1 cellular context compared by ENCODE assay signal in the genomic region with DNA sequence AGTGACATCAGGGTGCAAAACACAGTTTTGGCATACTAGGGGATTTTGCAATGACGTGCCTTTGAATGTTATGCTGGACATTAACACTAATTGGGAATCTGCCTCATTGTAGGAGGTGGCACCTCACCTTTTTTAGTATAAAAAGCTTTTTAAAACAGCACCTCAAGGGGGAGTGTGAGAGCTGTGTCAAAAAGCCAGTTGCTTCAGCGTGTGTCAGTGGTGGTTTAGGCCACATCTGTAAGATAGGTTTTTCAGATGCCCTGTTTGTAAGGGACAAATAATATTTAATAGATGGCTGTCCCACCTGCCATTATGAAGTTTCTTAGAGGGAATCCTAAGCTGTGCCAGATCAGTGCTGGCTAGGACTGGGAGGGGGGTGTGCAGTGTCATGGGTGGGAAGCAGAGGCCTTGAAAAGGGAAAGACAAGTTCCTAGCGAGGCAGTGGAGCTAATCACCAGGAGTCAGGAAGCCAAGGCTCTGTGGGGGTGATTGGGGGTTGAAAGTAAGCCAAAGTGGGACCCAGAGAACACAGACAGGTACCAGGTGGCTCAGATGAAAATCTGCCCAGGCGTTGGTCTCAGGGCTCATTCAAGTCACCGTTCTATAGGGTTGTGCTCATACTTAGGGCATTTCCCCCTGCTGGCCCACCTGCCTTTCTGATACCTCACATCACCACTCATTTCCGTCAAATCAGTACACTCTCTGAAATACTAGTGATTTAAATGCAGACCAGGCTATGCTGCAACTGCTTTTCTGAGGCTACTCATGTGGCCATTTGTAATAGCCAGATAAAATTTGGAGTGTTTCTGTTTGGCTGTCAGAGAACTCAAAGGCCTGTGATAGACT.
TF ChIP-seq lines count a peak whose summit lies in the region.

No MANE protein-coding gene starts in this region.

TF ChIP-seq in HCT116, 20 proteins besides CTCF, POLR2A, EP300 and RAD21 (continued from another document):
- TF ChIP-seq, protein P1, sequence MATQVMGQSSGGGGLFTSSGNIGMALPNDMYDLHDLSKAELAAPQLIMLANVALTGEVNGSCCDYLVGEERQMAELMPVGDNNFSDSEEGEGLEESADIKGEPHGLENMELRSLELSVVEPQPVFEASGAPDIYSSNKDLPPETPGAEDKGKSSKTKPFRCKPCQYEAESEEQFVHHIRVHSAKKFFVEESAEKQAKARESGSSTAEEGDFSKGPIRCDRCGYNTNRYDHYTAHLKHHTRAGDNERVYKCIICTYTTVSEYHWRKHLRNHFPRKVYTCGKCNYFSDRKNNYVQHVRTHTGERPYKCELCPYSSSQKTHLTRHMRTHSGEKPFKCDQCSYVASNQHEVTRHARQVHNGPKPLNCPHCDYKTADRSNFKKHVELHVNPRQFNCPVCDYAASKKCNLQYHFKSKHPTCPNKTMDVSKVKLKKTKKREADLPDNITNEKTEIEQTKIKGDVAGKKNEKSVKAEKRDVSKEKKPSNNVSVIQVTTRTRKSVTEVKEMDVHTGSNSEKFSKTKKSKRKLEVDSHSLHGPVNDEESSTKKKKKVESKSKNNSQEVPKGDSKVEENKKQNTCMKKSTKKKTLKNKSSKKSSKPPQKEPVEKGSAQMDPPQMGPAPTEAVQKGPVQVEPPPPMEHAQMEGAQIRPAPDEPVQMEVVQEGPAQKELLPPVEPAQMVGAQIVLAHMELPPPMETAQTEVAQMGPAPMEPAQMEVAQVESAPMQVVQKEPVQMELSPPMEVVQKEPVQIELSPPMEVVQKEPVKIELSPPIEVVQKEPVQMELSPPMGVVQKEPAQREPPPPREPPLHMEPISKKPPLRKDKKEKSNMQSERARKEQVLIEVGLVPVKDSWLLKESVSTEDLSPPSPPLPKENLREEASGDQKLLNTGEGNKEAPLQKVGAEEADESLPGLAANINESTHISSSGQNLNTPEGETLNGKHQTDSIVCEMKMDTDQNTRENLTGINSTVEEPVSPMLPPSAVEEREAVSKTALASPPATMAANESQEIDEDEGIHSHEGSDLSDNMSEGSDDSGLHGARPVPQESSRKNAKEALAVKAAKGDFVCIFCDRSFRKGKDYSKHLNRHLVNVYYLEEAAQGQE (IDR thresholded peaks at IDR 0.05; ENCODE audit: low read depth), result no peak
- no peak for TF ChIP-seq EZH2 (IDR thresholded peaks at IDR 0.05)
- no peak for TF ChIP-seq EZH2phosphoT487 (IDR thresholded peaks at IDR 0.05; ENCODE audit: borderline replicate concordance)
- TF ChIP-seq, protein P2, sequence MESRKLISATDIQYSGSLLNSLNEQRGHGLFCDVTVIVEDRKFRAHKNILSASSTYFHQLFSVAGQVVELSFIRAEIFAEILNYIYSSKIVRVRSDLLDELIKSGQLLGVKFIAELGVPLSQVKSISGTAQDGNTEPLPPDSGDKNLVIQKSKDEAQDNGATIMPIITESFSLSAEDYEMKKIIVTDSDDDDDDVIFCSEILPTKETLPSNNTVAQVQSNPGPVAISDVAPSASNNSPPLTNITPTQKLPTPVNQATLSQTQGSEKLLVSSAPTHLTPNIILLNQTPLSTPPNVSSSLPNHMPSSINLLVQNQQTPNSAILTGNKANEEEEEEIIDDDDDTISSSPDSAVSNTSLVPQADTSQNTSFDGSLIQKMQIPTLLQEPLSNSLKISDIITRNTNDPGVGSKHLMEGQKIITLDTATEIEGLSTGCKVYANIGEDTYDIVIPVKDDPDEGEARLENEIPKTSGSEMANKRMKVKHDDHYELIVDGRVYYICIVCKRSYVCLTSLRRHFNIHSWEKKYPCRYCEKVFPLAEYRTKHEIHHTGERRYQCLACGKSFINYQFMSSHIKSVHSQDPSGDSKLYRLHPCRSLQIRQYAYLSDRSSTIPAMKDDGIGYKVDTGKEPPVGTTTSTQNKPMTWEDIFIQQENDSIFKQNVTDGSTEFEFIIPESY (IDR thresholded peaks at IDR 0.05; ENCODE audit: extremely low read depth, insufficient replicate concordance, low read length), result no peak
